19 cellular contexts compared by ENCODE assay signal in genomic region chr3:175656451-175656850, GRCh38.
DNase-seq lines count a peak whose midpoint lies in the region; ATAC-seq, FAIRE-seq and TF ChIP-seq lines count a peak whose summit lies in the region.
"Had no signal": no experiment of that assay in that cellular context is flagged by ENCODE, and none has a peak within 500 bp of the region (broad histone marks: within the 10 kb centered on the region; RNA-seq: fewer than 3 reads in every experiment).

No MANE protein-coding gene starts in this region.

- H3K23ac ChIP-seq in H1 (ENCODE audit: insufficient read length) (no peak overlapping the region), mesendoderm (ENCODE audit: low read length) (no peak overlapping the region)

- H3K4ac ChIP-seq in H1 (replicated peaks; ENCODE audit: insufficient read length, low read depth, low read length) (no peak overlapping the region), mesendoderm (ENCODE audit: low read depth, low read length) (no peak overlapping the region)

- no peak for TF ChIP-seq POLR2A in H1 (IDR thresholded peaks at IDR 0.05; ENCODE audit: control extremely low read depth in 1 of 2, low read depth in 2 of 2, low read length in 2 of 2)

- no peaks in the 10 kb centered on the region for H3K9me3 ChIP-seq in H1 (ENCODE audit: insufficient read depth in 2 of 2, low read depth in 1 of 2, low read length in 1 of 2)

- no peaks in the 10 kb centered on the region for H3K36me3 ChIP-seq in H1 (ENCODE audit: control insufficient read depth in 2 of 4, insufficient read depth in 4 of 4, low read length in 3 of 4)
- H3K36me3 ChIP-seq in mesendoderm (ENCODE audit: control insufficient read depth, insufficient read depth, low read length), result no peaks in the 10 kb centered on the region

- H3K56ac ChIP-seq in H1 (replicated peaks; ENCODE audit: insufficient read length, low read depth, low read length), result peak overlapping the region; percentile 95
- H3K56ac ChIP-seq in mesendoderm (ENCODE audit: low read length), result no peak overlapping the region

- H2BK120ac ChIP-seq in H1 (replicated peaks; ENCODE audit: low read depth, low read length) (no peak overlapping the region), mesendoderm (ENCODE audit: low read depth, low read length) (no peak overlapping the region)

- no peak overlapping the region for H4K91ac ChIP-seq in H1 (replicated peaks; ENCODE audit: insufficient read length, low read length)

- no peak for FAIRE-seq in H1 (lab: Jason Lieb, UNC)
- FAIRE-seq: GM12891, GM18507 had no signal

- H3K27ac Mint-ChIP-seq in neural crest cell (ENCODE audit: unreplicated experiment) (peak overlapping the region; percentile 82), type B pancreatic cell (no peak overlapping the region)
- H3K27ac Mint-ChIP-seq: CD4-positive, alpha-beta memory T cell had no signal

- CTCF ChIA-PET in H1 (lab: Charles Lee; ENCODE audit: partially characterized antibody), result no interaction called here

- TF ChIP-seq CTCF in LNCaP clone FGC (IDR thresholded peaks at IDR 0.05; ENCODE audit: control insufficient read depth, extremely low read depth, insufficient read depth) (no peak), H1 (IDR thresholded peaks at IDR 0.05; ENCODE audit: control extremely low read depth in 1 of 3, insufficient read depth in 1 of 3, low read depth in 1 of 3, low read length in 3 of 3) (no peak), neural crest cell (conservative IDR thresholded peaks at IDR 0.05) (no peak), type B pancreatic cell (conservative IDR thresholded peaks at IDR 0.05) (no peak)

- TF ChIP-seq RAD21 in H1 (IDR thresholded peaks at IDR 0.05 in 1 of 2, conservative IDR thresholded peaks at IDR 0.05 in 1 of 2; ENCODE audit: low read depth in 2 of 2, low read length in 2 of 2), result no peak

- H3K14ac ChIP-seq in H1 (ENCODE audit: insufficient read length), result no peak overlapping the region

- no peak overlapping the region for H2BK15ac ChIP-seq in H1 (ENCODE audit: low read length)
- H2BK15ac ChIP-seq in mesendoderm (replicated peaks; ENCODE audit: low read depth), result no peak overlapping the region

- H3K9me3 Mint-ChIP-seq in neural crest cell, result peaks cover 8% of the 10 kb centered on the region
- H3K9me3 Mint-ChIP-seq in type B pancreatic cell, result peaks cover 9% of the 10 kb centered on the region

- DNase-seq in LNCaP clone FGC (ENCODE audit: low read depth), result peak; percentile 46
- no peak for DNase-seq in H1 (ENCODE audit: low read depth in 1 of 2, low spot score in 2 of 2)
- DNase-seq in neural crest cell (ENCODE audit: low read depth, low spot score), result no peak
- DNase-seq in type B pancreatic cell (ENCODE audit: extremely low spot score, unreplicated experiment), result no peak
- no peak for DNase-seq in left lobe of liver (ENCODE audit: low spot score)
- no peak for DNase-seq in mesendoderm
- DNase-seq in NCI-H1048 (lab: John Stamatoyannopoulos, UW), result no peak
- DNase-seq: C1 segment of cervical spinal cord; Calu3; CD4-positive, alpha-beta memory T cell; COR-L47; DMS53; DMS79 treated with DMSO at 0.1 percent for 48 hours; GF-D8; GOT3; H7; HCEC 1CT had no signal

- no peak for TF ChIP-seq EP300 in H1 (IDR thresholded peaks at IDR 0.05; ENCODE audit: borderline replicate concordance in 1 of 2, low read depth in 2 of 2, low read length in 2 of 2)

- no peaks in the 10 kb centered on the region for H3K27me3 Mint-ChIP-seq in neural crest cell (ENCODE audit: low read depth)
- H3K27me3 Mint-ChIP-seq in type B pancreatic cell, result no peaks in the 10 kb centered on the region
- H3K27me3 Mint-ChIP-seq: CD4-positive, alpha-beta memory T cell had no signal

- H2BK20ac ChIP-seq in H1 (ENCODE audit: low read length), result no peak overlapping the region

- no peak overlapping the region for H3K9ac ChIP-seq in H1 (replicated peaks in 1 of 4; ENCODE audit: extremely low read depth in 1 of 4, low read depth in 3 of 4, low read length in 3 of 4)
- H3K9ac ChIP-seq in mesendoderm (ENCODE audit: low read length), result no peak overlapping the region

- no peak overlapping the region for H2BK5ac ChIP-seq in H1 (ENCODE audit: low read depth, low read length)
- no peak overlapping the region for H2BK5ac ChIP-seq in mesendoderm (ENCODE audit: low read length)

- no peaks in the 10 kb centered on the region for H3K4me1 ChIP-seq in H1 (replicated peaks in 1 of 4; ENCODE audit: control insufficient read depth in 3 of 4, insufficient read depth in 4 of 4, low read length in 3 of 4)
- no peaks in the 10 kb centered on the region for H3K4me1 ChIP-seq in mesendoderm (ENCODE audit: control insufficient read depth, low read depth, low read length)

- H4K20me1 ChIP-seq in H1 (replicated peaks in 1 of 2; ENCODE audit: control insufficient read depth in 1 of 2, insufficient read depth in 2 of 2, low read length in 2 of 2), result no peaks in the 10 kb centered on the region

- WGBS in H1 (ENCODE audit: extremely low coverage in 1 of 2, insufficient coverage in 1 of 2, insufficient read length in 1 of 2, insufficient replicate concordance in 2 of 2, low coverage in 1 of 2, low lambda C conversion rate in 2 of 2, missing lambda C conversion rate in 1 of 2), 2 experiments, result 76% methylated on average over 1 of the region's 1 CpG; no CpG with 5 or more reads in 1 of the 2 experiments
- no CpG with 5 or more reads among the region's 1 CpG for WGBS in mesendoderm (ENCODE audit: extremely low coverage, insufficient coverage, low lambda C conversion rate)

- POLR2A ChIA-PET in H1 (lab: Charles Lee; ENCODE audit: partially characterized antibody), result no interaction called here

- H2BK12ac ChIP-seq in H1 (ENCODE audit: low read depth, low read length), result no peak overlapping the region

- H4K5ac ChIP-seq in H1 (ENCODE audit: insufficient read length, low read depth, low read length) (no peak overlapping the region), mesendoderm (ENCODE audit: low read length) (no peak overlapping the region)

- no peaks in the 10 kb centered on the region; the same call in 1 of the 2 replicates for H3K23me2 ChIP-seq in H1 (ENCODE audit: low read depth, low read length)

- ATAC-seq in left lobe of liver, result no peak

- no peak overlapping the region for H3K4me3 Mint-ChIP-seq in neural crest cell
- peak overlapping the region; percentile 48 for H3K4me3 Mint-ChIP-seq in type B pancreatic cell
- H3K4me3 Mint-ChIP-seq: CD4-positive, alpha-beta memory T cell had no signal

- H3K18ac ChIP-seq in H1 (ENCODE audit: extremely low read depth, low read length) (no peak overlapping the region), mesendoderm (ENCODE audit: low read length) (no peak overlapping the region)

- no peak overlapping the region for H3K27ac ChIP-seq in H1 (ENCODE audit: low read depth, low read length)
- H3K27ac ChIP-seq in mesendoderm (ENCODE audit: low read depth, low read length), result no peak overlapping the region

- H3K79me1 ChIP-seq in H1 (ENCODE audit: low read depth, low read length), result no peaks in the 10 kb centered on the region
- no peaks in the 10 kb centered on the region for H3K79me1 ChIP-seq in mesendoderm (ENCODE audit: low read length)

- H3K4me3 ChIP-seq in LNCaP clone FGC (ENCODE audit: low read depth, low read length), result no peak overlapping the region
- H3K4me3 ChIP-seq in H1 (ENCODE audit: extremely low read depth in 1 of 4, insufficient read depth in 2 of 4, low read depth in 3 of 4, low read length in 4 of 4), result no peak overlapping the region
- no peak overlapping the region for H3K4me3 ChIP-seq in mesendoderm (ENCODE audit: low read length)

- H4K8ac ChIP-seq in H1 (ENCODE audit: extremely low read depth, insufficient read depth, low read length), result no peak overlapping the region
- H4K8ac ChIP-seq in mesendoderm (ENCODE audit: low read depth, low read length), result no peak overlapping the region

- H3K36me3 Mint-ChIP-seq in neural crest cell (ENCODE audit: low read depth), result peaks cover 8% of the 10 kb centered on the region
- peaks cover 3% of the 10 kb centered on the region for H3K36me3 Mint-ChIP-seq in type B pancreatic cell
- H3K36me3 Mint-ChIP-seq: CD4-positive, alpha-beta memory T cell had no signal

- H3K27me3 ChIP-seq in H1 (replicated peaks in 1 of 4; ENCODE audit: control insufficient read depth in 3 of 4, extremely low read depth in 1 of 4, insufficient read depth in 3 of 4, low read length in 3 of 4), result no peaks in the 10 kb centered on the region
- no peaks in the 10 kb centered on the region for H3K27me3 ChIP-seq in mesendoderm (ENCODE audit: insufficient read depth, low read length, poor library complexity)

- H2AFZ ChIP-seq in H1 (ENCODE audit: low read length), result no peak overlapping the region

- H3K79me2 ChIP-seq in H1 (ENCODE audit: control insufficient read depth in 1 of 2, insufficient read depth in 2 of 2, low read length in 2 of 2), result no peaks in the 10 kb centered on the region
- no peaks in the 10 kb centered on the region for H3K79me2 ChIP-seq in mesendoderm (ENCODE audit: control insufficient read depth, insufficient read depth, low read length)

- H3K4me2 ChIP-seq in H1 (ENCODE audit: insufficient read depth in 1 of 2, low read depth in 2 of 2, low read length in 2 of 2), result no peak overlapping the region
- H3K4me2 ChIP-seq in mesendoderm (ENCODE audit: low read length), result no peak overlapping the region

- peaks cover 30% of the 10 kb centered on the region for H3K4me1 Mint-ChIP-seq in neural crest cell
- H3K4me1 Mint-ChIP-seq in type B pancreatic cell (ENCODE audit: unreplicated experiment), result peaks cover 5% of the 10 kb centered on the region
- H3K4me1 Mint-ChIP-seq: CD4-positive, alpha-beta memory T cell had no signal

- H2AK5ac ChIP-seq in H1 (ENCODE audit: low read depth, low read length) (no peak overlapping the region), mesendoderm (ENCODE audit: low read length) (no peak overlapping the region)

TF ChIP-seq in H1, 55 proteins besides CTCF, POLR2A, EP300 and RAD21 (continues in another document):
- no peak for TF ChIP-seq YY1 (IDR thresholded peaks at IDR 0.05; ENCODE audit: low read depth, low read length)
- no peak for TF ChIP-seq NRF1 (IDR thresholded peaks at IDR 0.05; ENCODE audit: low read depth, low read length)
- TF ChIP-seq CREB1 (IDR thresholded peaks at IDR 0.05), result no peak
- TF ChIP-seq SP4 (IDR thresholded peaks at IDR 0.05; ENCODE audit: low read length), result no peak
- TF ChIP-seq SP1 (IDR thresholded peaks at IDR 0.05; ENCODE audit: low read depth, low read length), result no peak
- TF ChIP-seq JUND (IDR thresholded peaks at IDR 0.05; ENCODE audit: low read length), result no peak
- no peak for TF ChIP-seq POLR2AphosphoS5 (IDR thresholded peaks at IDR 0.05; ENCODE audit: low read depth, low read length)
- no peak for TF ChIP-seq SP2 (IDR thresholded peaks at IDR 0.05; ENCODE audit: low read length)
- TF ChIP-seq CEBPB (IDR thresholded peaks at IDR 0.05; ENCODE audit: low read depth, low read length), result no peak
- no peak for TF ChIP-seq RNF2 (IDR thresholded peaks at IDR 0.05; ENCODE audit: borderline replicate concordance, low read depth, low read length, missing control alignments, poor library complexity, severe bottlenecking)
- TF ChIP-seq ZNF274 (IDR thresholded peaks at IDR 0.05; ENCODE audit: borderline replicate concordance, extremely low read depth, low read length), result no peak
- TF ChIP-seq EGR1 (IDR thresholded peaks at IDR 0.05; ENCODE audit: borderline replicate concordance, low read depth, low read length), result no peak
